ENCODE assay signal across 1 cellular context in genomic region chr7:73005693-73006447, GRCh38.
A peak's percentile ranks its signal among the peaks of the same experiment; 100 is the strongest.
TF ChIP-seq lines count a peak whose summit lies in the region.
"Not testable (repeated sequence)": the region's sequence is repeated elsewhere in the genome, so short reads cannot be mapped to it uniquely, and the experiment has no call there.

No MANE protein-coding gene starts in this region.

TF ChIP-seq in HepG2, 621 proteins besides CTCF, POLR2A, EP300 and RAD21 (continued from another document and continues in another):
- TF ChIP-seq STAT6 (CRISPR knock-in tag; IDR thresholded peaks at IDR 0.05; ENCODE audit: borderline replicate concordance) (0 out of 2 replicates have a peak, but pooled peaks have one; percentile 34), YEATS2 (CRISPR knock-in tag; IDR thresholded peaks at IDR 0.05; ENCODE audit: borderline replicate concordance) (peak; percentile 41; the same call in 1 of the 2 replicates), FOXK1 (CRISPR knock-in tag; IDR thresholded peaks at IDR 0.05; ENCODE audit: borderline replicate concordance, low read depth) (peak; percentile 32; the same call in 1 of the 2 replicates), ZBTB38 (CRISPR knock-in tag; IDR thresholded peaks at IDR 0.05) (peak; percentile 44; the same call in 1 of the 2 replicates), TFDP2 (CRISPR knock-in tag; IDR thresholded peaks at IDR 0.05) (0 out of 2 replicates have a peak, but pooled peaks have one; percentile 29), ISL2 (CRISPR knock-in tag; IDR thresholded peaks at IDR 0.05) (0 out of 2 replicates have a peak, but pooled peaks have one; percentile 24), TFE3 (CRISPR knock-in tag; IDR thresholded peaks at IDR 0.05) (peak; percentile 45; the same call in 1 of the 2 replicates), FOXC1 (CRISPR knock-in tag; IDR thresholded peaks at IDR 0.05; ENCODE audit: borderline replicate concordance) (0 out of 2 replicates have a peak, but pooled peaks have one; percentile 18), HMGXB3 (CRISPR knock-in tag; IDR thresholded peaks at IDR 0.05; ENCODE audit: borderline replicate concordance) (peak; percentile 68), POLR2G (IDR thresholded peaks at IDR 0.05; ENCODE audit: low read depth, low read length) (peak; percentile 81), CREB3 (CRISPR knock-in tag; IDR thresholded peaks at IDR 0.05) (0 out of 2 replicates have a peak, but pooled peaks have one; percentile 57), ZNF704 (CRISPR knock-in tag; IDR thresholded peaks at IDR 0.05; ENCODE audit: borderline replicate concordance) (peak; percentile 43; the same call in 1 of the 2 replicates), ARID4A (CRISPR knock-in tag; IDR thresholded peaks at IDR 0.05; ENCODE audit: borderline replicate concordance) (peak; percentile 35; the same call in 1 of the 2 replicates), HOXA5 (CRISPR knock-in tag; IDR thresholded peaks at IDR 0.05) (0 out of 2 replicates have a peak, but pooled peaks have one; percentile 46), RXRA (CRISPR knock-in tag; IDR thresholded peaks at IDR 0.05) (0 out of 2 replicates have a peak, but pooled peaks have one; percentile 36), FOSL2 (CRISPR knock-in tag; IDR thresholded peaks at IDR 0.05) (peak; percentile 31; the same call in 1 of the 2 replicates), CREM (IDR thresholded peaks at IDR 0.05) (peak; percentile 57; the same call in 1 of the 2 replicates), NFYB (CRISPR knock-in tag; IDR thresholded peaks at IDR 0.05) (peak; percentile 85), ZNF317 (CRISPR knock-in tag; IDR thresholded peaks at IDR 0.05) (0 out of 2 replicates have a peak, but pooled peaks have one; percentile 4), ETV5 (CRISPR knock-in tag; IDR thresholded peaks at IDR 0.05; ENCODE audit: borderline replicate concordance) (peak; percentile 31; the same call in 1 of the 2 replicates), ZNF639 (CRISPR knock-in tag; conservative IDR thresholded peaks at IDR 0.05) (peak; percentile 39; the same call in 1 of the 2 replicates), GABPB1 (CRISPR knock-in tag; IDR thresholded peaks at IDR 0.05) (peak; percentile 81), SAP130 (CRISPR knock-in tag; IDR thresholded peaks at IDR 0.05; ENCODE audit: low read depth) (peak; percentile 76), HOXA3 (CRISPR knock-in tag; IDR thresholded peaks at IDR 0.05) (peak; percentile 67; the same call in 1 of the 2 replicates), ZNF160 (CRISPR knock-in tag; IDR thresholded peaks at IDR 0.05) (0 out of 2 replicates have a peak, but pooled peaks have one; percentile 75), GATAD1 (CRISPR knock-in tag; IDR thresholded peaks at IDR 0.05) (peak; percentile 78), ZNF766 (CRISPR knock-in tag; IDR thresholded peaks at IDR 0.05; ENCODE audit: borderline replicate concordance) (0 out of 2 replicates have a peak, but pooled peaks have one; percentile 50), SKI (IDR thresholded peaks at IDR 0.05; ENCODE audit: partially characterized antibody) (peak; percentile 22), ZFP91 (CRISPR knock-in tag; IDR thresholded peaks at IDR 0.05; ENCODE audit: borderline replicate concordance) (0 out of 2 replicates have a peak, but pooled peaks have one; percentile 49), PHF8 (CRISPR knock-in tag; IDR thresholded peaks at IDR 0.05) (peak; percentile 75), NR2F6 (IDR thresholded peaks at IDR 0.05) (0 out of 2 replicates have a peak, but pooled peaks have one; percentile 23), NR2F6 (CRISPR knock-in tag; IDR thresholded peaks at IDR 0.05) (0 out of 2 replicates have a peak, but pooled peaks have one; percentile 3), POLR2AphosphoS5 (IDR thresholded peaks at IDR 0.05; ENCODE audit: low read depth, low read length) (peak; percentile 87), ZNF331 (CRISPR knock-in tag; IDR thresholded peaks at IDR 0.05) (0 out of 2 replicates have a peak, but pooled peaks have one; percentile 7), MYC (CRISPR knock-in tag; IDR thresholded peaks at IDR 0.05; ENCODE audit: borderline replicate concordance) (peak; percentile 67; the same call in 1 of the 2 replicates), ZSCAN21 (CRISPR knock-in tag; IDR thresholded peaks at IDR 0.05; ENCODE audit: borderline replicate concordance) (peak; percentile 57; the same call in 1 of the 2 replicates), ZFY (CRISPR knock-in tag; IDR thresholded peaks at IDR 0.05) (peak; percentile 70), HES4 (CRISPR knock-in tag; IDR thresholded peaks at IDR 0.05; ENCODE audit: borderline replicate concordance) (0 out of 2 replicates have a peak, but pooled peaks have one; percentile 27), THAP11 (CRISPR knock-in tag; IDR thresholded peaks at IDR 0.05) (peak; percentile 79)
- TF ChIP-seq CREM (CRISPR knock-in tag; IDR thresholded peaks at IDR 0.05): not testable (repeated sequence)
